8 cellular contexts compared by ENCODE assay signal in the genomic region with DNA sequence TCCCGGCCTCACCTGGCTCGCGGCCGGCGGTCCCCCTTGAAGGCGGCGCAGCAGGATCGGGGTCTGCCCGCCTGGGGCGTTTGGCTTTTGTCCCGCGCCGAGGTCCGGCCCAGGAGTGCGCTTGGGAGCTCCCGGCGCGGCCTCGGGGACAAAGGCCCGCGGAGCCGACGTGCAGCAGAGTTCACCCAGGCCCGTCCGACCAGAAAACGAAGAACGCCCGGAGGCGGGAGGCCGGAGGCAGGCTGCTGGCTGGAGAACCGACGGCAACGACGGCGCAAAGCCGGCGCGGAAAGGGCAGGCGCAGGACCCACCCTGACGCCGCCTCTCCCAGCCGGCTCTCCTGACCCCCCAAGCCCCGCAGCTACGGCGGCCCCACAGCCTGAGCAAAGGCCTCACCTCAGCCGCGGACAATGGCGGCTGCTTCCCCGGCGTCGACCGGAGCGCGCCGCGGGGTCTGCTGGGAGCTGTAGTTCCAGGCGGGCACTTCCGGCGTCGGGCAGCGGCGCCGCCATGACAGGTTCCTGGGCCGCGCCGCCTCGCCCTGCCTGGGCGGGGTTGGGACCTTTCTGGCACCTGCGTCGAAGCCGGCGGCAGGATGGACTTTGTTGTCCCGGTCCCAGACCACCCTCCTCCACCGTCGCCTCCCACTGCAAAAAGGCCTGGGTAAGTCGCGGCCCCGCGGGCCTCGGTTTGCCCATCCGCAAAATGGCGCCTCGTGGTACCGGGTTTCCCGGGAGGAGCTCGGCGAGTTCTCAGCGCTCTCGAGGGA. TPM values are rescaled to one million over a fixed set of nuclear protein-coding genes. Genes with fewer than 3 reads are reported as not detected.
A peak's percentile ranks its signal among the peaks of the same experiment; 100 is the strongest.
DNase-seq lines count a peak whose midpoint lies in the region; ATAC-seq, FAIRE-seq and TF ChIP-seq lines count a peak whose summit lies in the region.

Gene ZNF606 (minus strand): TSS at position 437 of the 769 bp plus-strand sequence. CDS start 1,501 bp downstream, outside the sequence.

- H3K27me3 ChIP-seq in neural cell (ENCODE audit: insufficient read depth, low read depth, low read length) = no peaks in the 10 kb centered on the region

- peak within 1 kb of the TSS; percentile 87 for H3K27ac Mint-ChIP-seq in stimulated activated naive CD8-positive, alpha-beta T cell treated with anti-CD3 and anti-CD28 coated beads, Interleukin-15, Interleukin-2, amounts not matched to agents 100 ng/mL and 50 ng/mL, for 24 hours

- H2AFZ ChIP-seq in neural cell (ENCODE audit: low read depth, low read length) = peak within 1 kb of the TSS; percentile 95

- H3K4me1 Mint-ChIP-seq in stimulated activated naive CD8-positive, alpha-beta T cell treated with anti-CD3 and anti-CD28 coated beads, Interleukin-15, Interleukin-2, amounts not matched to agents 100 ng/mL and 50 ng/mL, for 24 hours (ENCODE audit: low read depth) = peaks cover 35% of the 10 kb centered on the region

- H3K4me3 Mint-ChIP-seq in stimulated activated naive CD8-positive, alpha-beta T cell treated with anti-CD3 and anti-CD28 coated beads, Interleukin-15, Interleukin-2, amounts not matched to agents 100 ng/mL and 50 ng/mL, for 24 hours = peak within 1 kb of the TSS; percentile 86

- H3K36me3 ChIP-seq in neural cell (ENCODE audit: insufficient read depth, low read length) = peaks cover 50% of the 10 kb centered on the region

- TF ChIP-seq RAD21 in neural cell (conservative IDR thresholded peaks at IDR 0.05) = peak; percentile 26

- FAIRE-seq in D721Med (lab: Jason Lieb, UNC) = no peak

- peak; percentile 96 for ATAC-seq in GM21447 (IDR thresholded peaks at IDR 0.05; ENCODE audit: unreplicated experiment)

- no peaks in the 10 kb centered on the region for H4K20me1 ChIP-seq in neural cell (ENCODE audit: insufficient read depth)

- TF ChIP-seq CTCF in D721Med (IDR thresholded peaks at IDR 0.05; ENCODE audit: insufficient read depth, missing control alignments) (no peak), neural cell (IDR thresholded peaks at IDR 0.05; ENCODE audit: poor library complexity, severe bottlenecking) (no peak)

- H3K4me3 ChIP-seq in neural cell (ENCODE audit: low read length) = peak within 1 kb of the TSS; percentile 97

- peaks cover 41% of the 10 kb centered on the region for H3K9me3 Mint-ChIP-seq in stimulated activated naive CD8-positive, alpha-beta T cell treated with anti-CD3 and anti-CD28 coated beads, Interleukin-15, Interleukin-2, amounts not matched to agents 100 ng/mL and 50 ng/mL, for 24 hours

- peak; percentile 83 for DNase-seq in D721Med (ENCODE audit: insufficient read length, low spot score)
- DNase-seq in HuH-7 (ENCODE audit: low spot score) = peak; percentile 94
- DNase-seq in RPMI8226 = peak; percentile 90
- peak; percentile 94 for DNase-seq in activated effector memory CD4-positive, alpha-beta T cell treated with anti-CD3 and anti-CD28 coated beads, Interleukin-2, amount 50 U/mL, for 16 hours
- peak; percentile 62 for DNase-seq in fibroblast of the conjunctiva (ENCODE audit: low read depth)

- H3K27me3 Mint-ChIP-seq in stimulated activated naive CD8-positive, alpha-beta T cell treated with anti-CD3 and anti-CD28 coated beads, Interleukin-15, Interleukin-2, amounts not matched to agents 100 ng/mL and 50 ng/mL, for 24 hours = no peaks in the 10 kb centered on the region

- no peaks in the 10 kb centered on the region for H3K9me2 ChIP-seq in neural cell (ENCODE audit: insufficient read depth, low read length)

- H3K36me3 Mint-ChIP-seq in stimulated activated naive CD8-positive, alpha-beta T cell treated with anti-CD3 and anti-CD28 coated beads, Interleukin-15, Interleukin-2, amounts not matched to agents 100 ng/mL and 50 ng/mL, for 24 hours (ENCODE audit: low read depth) = peaks cover 91% of the 10 kb centered on the region

- peak within 1 kb of the TSS; percentile 99 for H3K9ac ChIP-seq in neural cell (ENCODE audit: low read length)

- H3K4me2 ChIP-seq in neural cell (ENCODE audit: low read length) = peak within 1 kb of the TSS; percentile 65

- H3F3A ChIP-seq in neural cell (ENCODE audit: insufficient read depth, low read length, poor library complexity, severe bottlenecking) = no peaks in the 10 kb centered on the region

- H3K79me2 ChIP-seq in neural cell (replicated peaks; ENCODE audit: insufficient read depth, low read length) = peaks cover 23% of the 10 kb centered on the region

- peak within 1 kb of the TSS; percentile 95 for H3K27ac ChIP-seq in neural cell (ENCODE audit: low read length)

- peak; percentile 57 for TF ChIP-seq EP300 in neural cell (conservative IDR thresholded peaks at IDR 0.05; ENCODE audit: poor library complexity, severe bottlenecking)

- H3K9me3 ChIP-seq in neural cell (ENCODE audit: low read length) = peaks cover 28% of the 10 kb centered on the region

TF ChIP-seq in neural cell, 6 proteins besides CTCF, POLR2A, EP300 and RAD21:
- peak; percentile 32 for TF ChIP-seq TAF1 (IDR thresholded peaks at IDR 0.05; ENCODE audit: low read depth)
- peak; percentile 98 for TF ChIP-seq POLR2AphosphoS5 (IDR thresholded peaks at IDR 0.05)
- peak; percentile 71 for TF ChIP-seq REST (IDR thresholded peaks at IDR 0.05; ENCODE audit: borderline replicate concordance)
- peak; percentile 46 for TF ChIP-seq MXI1 (conservative IDR thresholded peaks at IDR 0.05; ENCODE audit: poor library complexity, severe bottlenecking)
- TF ChIP-seq SMC3 (conservative IDR thresholded peaks at IDR 0.05; ENCODE audit: poor library complexity) = peak; percentile 45
- no peak for TF ChIP-seq EZH2 (IDR thresholded peaks at IDR 0.05; ENCODE audit: borderline replicate concordance, insufficient read depth, low read length, poor library complexity, severe bottlenecking)

RNA-seq across cellular contexts. Expression of gene ZNF606, which starts in this region (rescaled TPM):
- polyA plus RNA-seq in neural cell = 39.1 and 43.2 TPM in 2 replicates
- 118 and 130 TPM in 2 replicates for polyA minus RNA-seq in neural cell

Comparison
In these comparisons a context has a peak if more than half of its experiments do, and no peak if none do; other contexts are left out.
1. Peak in every context shown above with its lines: DNase-seq, ATAC-seq, H3K4me3 ChIP-seq and H3K27ac ChIP-seq.